9 cellular contexts compared by ENCODE assay signal in genomic region chr16:11784048-11784780, GRCh38. TPM values are rescaled to one million over a fixed set of nuclear protein-coding genes. Genes with fewer than 3 reads are reported as not detected.
DNase-seq lines count a peak whose midpoint lies in the region; ATAC-seq and TF ChIP-seq lines count a peak whose summit lies in the region.
"Had no signal": no experiment of that assay in that cellular context is flagged by ENCODE, and none has a peak within 500 bp of the region (broad histone marks: within the 10 kb centered on the region; RNA-seq: fewer than 3 reads in every experiment).

No MANE protein-coding gene starts in this region.

- H3K4me3 ChIP-seq in GM06990 (replicated peaks; ENCODE audit: low read depth, low read length) (peak overlapping the region; percentile 10; the same call in 1 of the 2 replicates), gastroesophageal sphincter (no peak overlapping the region), smooth muscle cell (no peak overlapping the region)

- H3K36me3 ChIP-seq in GM06990 (ENCODE audit: control insufficient read depth, insufficient read depth, low read length) = peaks cover 1% of the 10 kb centered on the region; the same call in 1 of the 2 replicates
- H3K36me3 ChIP-seq in gastroesophageal sphincter = peaks cover 0 to 9% of the 10 kb centered on the region in 2 donors
- no peaks in the 10 kb centered on the region for H3K36me3 ChIP-seq in smooth muscle cell (ENCODE audit: low read depth)

- TF ChIP-seq POLR2A in gastroesophageal sphincter (IDR thresholded peaks at IDR 0.05) = no peak

- 90 to 92% methylated on average over 2 to 5 of the region's 6 CpGs for WGBS in gastroesophageal sphincter (ENCODE audit: low coverage in 1 of 2), 2 donors
- WGBS in smooth muscle cell (ENCODE audit: low lambda C conversion rate) = 98% methylated on average over 6 of the region's 6 CpGs

- H4K20me1 ChIP-seq in smooth muscle cell (ENCODE audit: low read depth) = peaks cover 85% of the 10 kb centered on the region

- H2AFZ ChIP-seq in smooth muscle cell (ENCODE audit: low read depth) = no peak overlapping the region

- ATAC-seq in gastroesophageal sphincter = peak; percentile 11
- no peak for ATAC-seq in GM21367 (IDR thresholded peaks at IDR 0.05; ENCODE audit: unreplicated experiment)
- ATAC-seq in HG03135 (IDR thresholded peaks at IDR 0.05; ENCODE audit: unreplicated experiment) = no peak

- TF ChIP-seq EP300 in gastroesophageal sphincter (IDR thresholded peaks at IDR 0.05) = no peak

- TF ChIP-seq CTCF in GM06990 (IDR thresholded peaks at IDR 0.05; ENCODE audit: insufficient read depth, low read length, poor library complexity, severe bottlenecking) = no peak
- TF ChIP-seq CTCF in VCaP (conservative IDR thresholded peaks at IDR 0.05) = no peak
- TF ChIP-seq CTCF in gastroesophageal sphincter (IDR thresholded peaks at IDR 0.05) = no peak
- TF ChIP-seq CTCF in smooth muscle cell (IDR thresholded peaks at IDR 0.05; ENCODE audit: borderline replicate concordance, insufficient read depth, poor library complexity, severe bottlenecking) = no peak

- H3K4me1 ChIP-seq in gastroesophageal sphincter (peaks cover 14 to 84% (median 23%) of the 10 kb centered on the region in 3 donors), smooth muscle cell (ENCODE audit: low read depth) (peaks cover 8% of the 10 kb centered on the region)

- H3K79me2 ChIP-seq in smooth muscle cell (ENCODE audit: low read depth) = peaks cover 86% of the 10 kb centered on the region

- H3F3A ChIP-seq in smooth muscle cell (ENCODE audit: low read depth) = peaks cover 3% of the 10 kb centered on the region

- no peaks in the 10 kb centered on the region for H3K27me3 ChIP-seq in GM06990 (replicated peaks; ENCODE audit: control insufficient read depth, insufficient read depth, low read length)
- H3K27me3 ChIP-seq in gastroesophageal sphincter = no peaks in the 10 kb centered on the region
- H3K27me3 ChIP-seq in smooth muscle cell (ENCODE audit: low read depth) = no peaks in the 10 kb centered on the region

- DNase-seq in GM06990 (ENCODE audit: extremely low read depth, insufficient read length) (no peak), smooth muscle cell (lab: John Stamatoyannopoulos, UW; ENCODE audit: unreplicated experiment) (no peak), RPMI8226 (no peak), hippocampal formation (lab: John Stamatoyannopoulos, UW) (no peak)
- DNase-seq: NCI-H82 had no signal

- H3K4me2 ChIP-seq in smooth muscle cell = peak overlapping the region; percentile 76

- H3K9me3 ChIP-seq in gastroesophageal sphincter (no peaks in the 10 kb centered on the region), smooth muscle cell (replicated peaks; ENCODE audit: low read depth) (no peaks in the 10 kb centered on the region)

- H3K9ac ChIP-seq in smooth muscle cell (ENCODE audit: low read depth) = no peak overlapping the region

- peak overlapping the region; percentile 65 for H3K27ac ChIP-seq in VCaP
- H3K27ac ChIP-seq in gastroesophageal sphincter = peak overlapping the region; percentile 82 to 89 (median 88)
- peak overlapping the region; percentile 90 for H3K27ac ChIP-seq in smooth muscle cell (ENCODE audit: low read depth)

RNA-seq across cellular contexts. Expression of gene ZC3H7A, which starts 12.8 kb away (rescaled TPM):
- total RNA-seq in gastroesophageal sphincter (10 to 100 TPM; 55.5 to 78.9 (median 68.4) TPM), smooth muscle cell (38.6 and 43.4 TPM in 2 replicates)
- polyA plus RNA-seq in smooth muscle cell = 31.3 and 37.3 TPM in 2 replicates

RNA-seq across cellular contexts. Expression of gene TXNDC11, which starts 41.6 kb away (rescaled TPM):
- total RNA-seq in gastroesophageal sphincter (10 to 100 TPM; 30.2 to 53.5 (median 46.4) TPM), smooth muscle cell (30.8 and 31.1 TPM in 2 replicates)
- 27.3 and 27.9 TPM in 2 replicates for polyA plus RNA-seq in smooth muscle cell
